ENCODE assay signal across 20 cellular contexts in genomic region chr5:103355590-103355989, GRCh38.
DNase-seq lines count a peak whose midpoint lies in the region; ATAC-seq and TF ChIP-seq lines count a peak whose summit lies in the region.
"Had no signal": no experiment of that assay in that cellular context is flagged by ENCODE, and none has a peak within 500 bp of the region (broad histone marks: within the 10 kb centered on the region; RNA-seq: fewer than 3 reads in every experiment).

No MANE protein-coding gene starts in this region.

- intact Hi-C loops in sciatic nerve (cut with DNase I) = no loop called here

- H4K20me1 ChIP-seq in BLaER1 (no peaks in the 10 kb centered on the region), neural cell (ENCODE audit: insufficient read depth) (no peaks in the 10 kb centered on the region)

- H3K27ac ChIP-seq in BLaER1 (no peak overlapping the region), SK-N-MC (peak overlapping the region; percentile 8; the same call in 1 of the 2 replicates), neural cell (ENCODE audit: low read length) (peak overlapping the region; percentile 30), caudate nucleus (ENCODE audit: low read depth, low read length) (no peak overlapping the region)
- H3K27ac ChIP-seq: A549, Peyer's patch had no signal

- H3K4me3 ChIP-seq in BLaER1 (no peak overlapping the region), SK-N-MC (no peak overlapping the region; the same call in 1 of the 2 replicates), neural cell (ENCODE audit: low read length) (peak overlapping the region; percentile 9), foreskin fibroblast (ENCODE audit: low read depth in 1 of 2, low read length in 2 of 2) (no peak overlapping the region), HAP-1 (no peak overlapping the region)
- H3K4me3 ChIP-seq: A549, MG63, Peyer's patch had no signal

- H3K9ac ChIP-seq in BLaER1 (no peak overlapping the region), SK-N-MC (ENCODE audit: insufficient read length) (no peak overlapping the region), neural cell (ENCODE audit: low read length) (no peak overlapping the region)

- H2AFZ ChIP-seq in neural cell (ENCODE audit: low read depth, low read length) = no peak overlapping the region

- H3K27me3 ChIP-seq in BLaER1 (no peaks in the 10 kb centered on the region), neural cell (ENCODE audit: insufficient read depth, low read depth, low read length) (no peaks in the 10 kb centered on the region), HAP-1 (ENCODE audit: low read depth) (0 out of 2 replicates have a peak, but pooled peaks cover 7% of the 10 kb centered on the region)
- H3K27me3 ChIP-seq: MG63, Peyer's patch had no signal

- no peaks in the 10 kb centered on the region for H3K9me2 ChIP-seq in neural cell (ENCODE audit: insufficient read depth, low read length)

- H3K36me3 ChIP-seq in BLaER1 (no peaks in the 10 kb centered on the region), SK-N-MC (ENCODE audit: insufficient read depth, low read length) (no peaks in the 10 kb centered on the region), neural cell (ENCODE audit: insufficient read depth, low read length) (no peaks in the 10 kb centered on the region), HAP-1 (replicated peaks) (no peaks in the 10 kb centered on the region)
- H3K36me3 ChIP-seq: MG63, Peyer's patch had no signal

- peak overlapping the region; percentile 2; the same call in 1 of the 2 replicates for H3K4me2 ChIP-seq in BLaER1
- peak overlapping the region; percentile 12 for H3K4me2 ChIP-seq in neural cell (ENCODE audit: low read length)
- H3K4me2 ChIP-seq: A549 had no signal

- TF ChIP-seq CTCF in neural cell (IDR thresholded peaks at IDR 0.05; ENCODE audit: poor library complexity, severe bottlenecking) (no peak), foreskin fibroblast (IDR thresholded peaks at IDR 0.05; ENCODE audit: low read depth, low read length) (no peak)

- peak; percentile 36 for ATAC-seq in sciatic nerve
- ATAC-seq: A549, HCT116 had no signal

- TF ChIP-seq RAD21 in neural cell (conservative IDR thresholded peaks at IDR 0.05) = no peak

- TF ChIP-seq EP300 in neural cell (conservative IDR thresholded peaks at IDR 0.05; ENCODE audit: poor library complexity, severe bottlenecking) = peak; percentile 99

- no peak for DNase-seq in SK-N-MC (ENCODE audit: low read depth, low spot score)
- DNase-seq in sciatic nerve (ENCODE audit: low spot score) = no peak
- DNase-seq in GM19240 (ENCODE audit: insufficient read length, low spot score) = no peak
- no peak for DNase-seq in caudate nucleus (lab: John Stamatoyannopoulos, UW)
- DNase-seq in foreskin fibroblast = no peak
- DNase-seq in HAP-1 (ENCODE audit: low spot score in 2 of 2) = no peak
- DNase-seq: DMS53, IMR-90, KG1, MG63, NCI-H2029, NCI-H2227 treated with DMSO at 0.1 percent for 48 hours, NCI-H526 treated with DMSO at 0.1 percent for 48 hours, OCI-M1, Peyer's patch, SHP77 treated with DMSO at 0.1 percent for 48 hours had no signal

- in situ Hi-C loops in HAP-1 (cut with MboI; ENCODE audit: low sequenced_read_pairs) = no loop called here

- peaks cover 6% of the 10 kb centered on the region for H3F3A ChIP-seq in neural cell (ENCODE audit: insufficient read depth, low read length, poor library complexity, severe bottlenecking)

- H3K4me1 ChIP-seq in BLaER1 = peaks cover 45% of the 10 kb centered on the region
- no peaks in the 10 kb centered on the region for H3K4me1 ChIP-seq in HAP-1
- H3K4me1 ChIP-seq: A549, Peyer's patch had no signal

- no peaks in the 10 kb centered on the region for H3K79me2 ChIP-seq in neural cell (replicated peaks; ENCODE audit: insufficient read depth, low read length)

- no peaks in the 10 kb centered on the region for H3K9me3 ChIP-seq in BLaER1
- H3K9me3 ChIP-seq in SK-N-MC (ENCODE audit: low read depth, low read length) = no peaks in the 10 kb centered on the region
- H3K9me3 ChIP-seq in neural cell (ENCODE audit: low read length) = no peaks in the 10 kb centered on the region
- no peaks in the 10 kb centered on the region for H3K9me3 ChIP-seq in HAP-1
- H3K9me3 ChIP-seq: A549, MG63, Peyer's patch had no signal

TF ChIP-seq in neural cell, 6 proteins besides CTCF, POLR2A, EP300 and RAD21:
- TF ChIP-seq SMC3 (conservative IDR thresholded peaks at IDR 0.05; ENCODE audit: poor library complexity) (no peak), MXI1 (conservative IDR thresholded peaks at IDR 0.05; ENCODE audit: poor library complexity, severe bottlenecking) (peak; percentile 18), TAF1 (IDR thresholded peaks at IDR 0.05; ENCODE audit: low read depth) (no peak), REST (IDR thresholded peaks at IDR 0.05; ENCODE audit: borderline replicate concordance) (peak; percentile 100), EZH2 (IDR thresholded peaks at IDR 0.05; ENCODE audit: borderline replicate concordance, insufficient read depth, low read length, poor library complexity, severe bottlenecking) (no peak), POLR2AphosphoS5 (IDR thresholded peaks at IDR 0.05) (peak; percentile 96)

Comparison
In these comparisons a context has a peak if more than half of its experiments do, and no peak if none do; other contexts are left out.
1. H3K27ac ChIP-seq: peak in SK-N-MC (single experiment) and neural cell (single experiment); none in BLaER1 (single experiment) and caudate nucleus (single experiment).